1 cellular context compared by ENCODE assay signal in the genomic region with DNA sequence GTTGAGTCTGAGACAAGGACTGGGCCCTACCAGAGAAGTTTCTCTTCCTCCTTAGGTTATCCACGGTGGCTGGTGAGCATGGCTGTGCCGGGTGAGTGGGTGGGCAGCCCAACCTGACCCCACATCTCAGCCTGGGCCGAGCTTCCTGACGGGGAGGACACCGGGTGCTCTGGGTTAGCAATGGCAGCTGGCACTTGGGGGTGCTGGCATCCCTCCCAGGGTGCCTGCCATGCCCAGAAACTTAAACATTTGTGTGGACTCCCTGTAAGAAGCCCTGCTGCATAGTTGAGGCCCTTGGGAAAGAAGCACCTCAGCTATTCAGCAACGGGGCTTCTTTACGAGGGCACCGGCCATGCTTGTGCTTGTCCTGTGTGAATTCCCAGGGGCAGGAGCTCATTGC.
TF ChIP-seq lines count a peak whose summit lies in the region.

No MANE protein-coding gene starts in this region.

TF ChIP-seq in WTC11, 78 proteins besides CTCF, POLR2A, EP300 and RAD21 (continued from another document):
- TF ChIP-seq, protein P1, sequence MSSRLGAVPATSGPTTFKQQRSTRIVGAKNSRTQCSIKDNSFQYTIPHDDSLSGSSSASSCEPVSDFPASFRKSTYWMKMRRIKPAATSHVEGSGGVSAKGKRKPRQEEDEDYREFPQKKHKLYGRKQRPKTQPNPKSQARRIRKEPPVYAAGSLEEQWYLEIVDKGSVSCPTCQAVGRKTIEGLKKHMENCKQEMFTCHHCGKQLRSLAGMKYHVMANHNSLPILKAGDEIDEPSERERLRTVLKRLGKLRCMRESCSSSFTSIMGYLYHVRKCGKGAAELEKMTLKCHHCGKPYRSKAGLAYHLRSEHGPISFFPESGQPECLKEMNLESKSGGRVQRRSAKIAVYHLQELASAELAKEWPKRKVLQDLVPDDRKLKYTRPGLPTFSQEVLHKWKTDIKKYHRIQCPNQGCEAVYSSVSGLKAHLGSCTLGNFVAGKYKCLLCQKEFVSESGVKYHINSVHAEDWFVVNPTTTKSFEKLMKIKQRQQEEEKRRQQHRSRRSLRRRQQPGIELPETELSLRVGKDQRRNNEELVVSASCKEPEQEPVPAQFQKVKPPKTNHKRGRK (CRISPR knock-in tag; IDR thresholded peaks at IDR 0.05; ENCODE audit: borderline replicate concordance) = no peak
- no peak for TF ChIP-seq ZNF317 (CRISPR knock-in tag; IDR thresholded peaks at IDR 0.05; ENCODE audit: borderline replicate concordance, low read depth)
- no peak for TF ChIP-seq NR1H2 (CRISPR knock-in tag; IDR thresholded peaks at IDR 0.05)
- TF ChIP-seq JAZF1 (CRISPR knock-in tag; IDR thresholded peaks at IDR 0.05) = no peak
- TF ChIP-seq OVOL2 (CRISPR knock-in tag; IDR thresholded peaks at IDR 0.05; ENCODE audit: borderline replicate concordance) = no peak
- TF ChIP-seq USF1 (CRISPR knock-in tag; IDR thresholded peaks at IDR 0.05) = no peak
- TF ChIP-seq NFYB (CRISPR knock-in tag; conservative IDR thresholded peaks at IDR 0.05; ENCODE audit: low read depth) = no peak
- TF ChIP-seq PRRX2 (CRISPR knock-in tag; IDR thresholded peaks at IDR 0.05) = no peak
- TF ChIP-seq, protein P2, sequence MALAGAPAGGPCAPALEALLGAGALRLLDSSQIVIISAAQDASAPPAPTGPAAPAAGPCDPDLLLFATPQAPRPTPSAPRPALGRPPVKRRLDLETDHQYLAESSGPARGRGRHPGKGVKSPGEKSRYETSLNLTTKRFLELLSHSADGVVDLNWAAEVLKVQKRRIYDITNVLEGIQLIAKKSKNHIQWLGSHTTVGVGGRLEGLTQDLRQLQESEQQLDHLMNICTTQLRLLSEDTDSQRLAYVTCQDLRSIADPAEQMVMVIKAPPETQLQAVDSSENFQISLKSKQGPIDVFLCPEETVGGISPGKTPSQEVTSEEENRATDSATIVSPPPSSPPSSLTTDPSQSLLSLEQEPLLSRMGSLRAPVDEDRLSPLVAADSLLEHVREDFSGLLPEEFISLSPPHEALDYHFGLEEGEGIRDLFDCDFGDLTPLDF (CRISPR knock-in tag; IDR thresholded peaks at IDR 0.05) = no peak
- no peak for TF ChIP-seq NFE2L1 (CRISPR knock-in tag; IDR thresholded peaks at IDR 0.05)
- TF ChIP-seq STAT6 (CRISPR knock-in tag; conservative IDR thresholded peaks at IDR 0.05; ENCODE audit: low read depth) = no peak
- TF ChIP-seq HMGA2 (CRISPR knock-in tag; IDR thresholded peaks at IDR 0.05) = no peak
- TF ChIP-seq ZMAT4 (CRISPR knock-in tag; IDR thresholded peaks at IDR 0.05) = no peak
- TF ChIP-seq MXD4 (CRISPR knock-in tag; IDR thresholded peaks at IDR 0.05; ENCODE audit: borderline replicate concordance) = no peak
TF ChIP-seq in WTC11: peak in this region for 0.
